ENCODE assay signal across 9 cellular contexts in genomic region chr19:1825909-1826556, GRCh38. TPM values are rescaled to one million over a fixed set of nuclear protein-coding genes. Genes with fewer than 3 reads are reported as not detected.
DNase-seq lines count a peak whose midpoint lies in the region; ATAC-seq, FAIRE-seq and TF ChIP-seq lines count a peak whose summit lies in the region.
"Had no signal": no experiment of that assay in that cellular context is flagged by ENCODE, and none has a peak within 500 bp of the region (broad histone marks: within the 10 kb centered on the region; RNA-seq: fewer than 3 reads in every experiment).

No MANE protein-coding gene starts in this region.

- no peak for FAIRE-seq in bronchial epithelial cell (lab: Jason Lieb, UNC)
- FAIRE-seq: A204.1 had no signal

- H3K4me3 ChIP-seq in NB4 (ENCODE audit: low read depth, low read length) (no peak overlapping the region), bronchial epithelial cell (ENCODE audit: low read depth, low read length) (no peak overlapping the region)

- TF ChIP-seq POLR2A in NB4 (IDR thresholded peaks at IDR 0.05; ENCODE audit: extremely low read depth, insufficient read length): no peak

- peaks cover 27% of the 10 kb centered on the region for H3K36me3 ChIP-seq in bronchial epithelial cell (ENCODE audit: control insufficient read depth, insufficient read depth, low read length)

- no peak for ATAC-seq in GM21447 (IDR thresholded peaks at IDR 0.05; ENCODE audit: unreplicated experiment)

- TF ChIP-seq CTCF in NB4 (IDR thresholded peaks at IDR 0.05; ENCODE audit: low read depth, low read length): peak; percentile 67
- TF ChIP-seq CTCF in bronchial epithelial cell (IDR thresholded peaks at IDR 0.05; ENCODE audit: insufficient read depth, low read length, severe bottlenecking): peak; percentile 92

- DNase-seq in DMS 273 (lab: John Stamatoyannopoulos, UW; ENCODE audit: unreplicated experiment): peak; percentile 91
- DNase-seq in DMS 273 treated with DMSO at 0.1 percent for 48 hours (lab: John Stamatoyannopoulos, UW): no peak
- DNase-seq in NB4 (ENCODE audit: low read depth): peak; percentile 64
- DNase-seq in activated CD4-positive, CD25-positive, alpha-beta regulatory T cell (lab: John Stamatoyannopoulos, UW): peak; percentile 56 to 70 (median 64)
- peak; percentile 20 for DNase-seq in bronchial epithelial cell (ENCODE audit: low read depth)
- DNase-seq in iris pigment epithelial cell (ENCODE audit: low read depth): peak; percentile 44
- peak; percentile 59 to 63 for DNase-seq in stimulated activated CD4-positive, alpha-beta T cell treated with anti-CD3 and anti-CD28 coated beads, Interleukin-1b, Interleukin-23, amount 100 ng/mL, for 1 hour (ENCODE audit: low read depth in 2 of 2)

- H3K27me3 ChIP-seq in bronchial epithelial cell (ENCODE audit: control insufficient read depth, insufficient read depth, low read length): no peaks in the 10 kb centered on the region

RNA-seq across cellular contexts. Expression of gene ATP8B3, which starts 14.0 kb away (rescaled TPM):
- total RNA-seq in bronchial epithelial cell: 0.26 and 1.4 TPM in 2 replicates

RNA-seq across cellular contexts. Expression of gene REXO1, which starts 22.2 kb away (rescaled TPM):
- total RNA-seq in bronchial epithelial cell: 2.4 and 3.8 TPM in 2 replicates

RNA-seq across cellular contexts. Expression of gene KLF16, which starts 37.3 kb away (rescaled TPM):
- total RNA-seq in bronchial epithelial cell: 5.3 and 6.4 TPM in 2 replicates

RNA-seq across cellular contexts. Expression of gene ABHD17A, which starts 59.3 kb away (rescaled TPM):
- 48.4 and 71.0 TPM in 2 replicates for total RNA-seq in bronchial epithelial cell
